In genomic region chr11:11313426-11313825, GRCh38 we compare ENCODE assay signal across 11 cellular contexts. TPM values are rescaled to one million over a fixed set of nuclear protein-coding genes. Genes with fewer than 3 reads are reported as not detected.
DNase-seq lines count a peak whose midpoint lies in the region; ATAC-seq lines count a peak whose summit lies in the region.
"Had no signal": no experiment of that assay in that cellular context is flagged by ENCODE, and none has a peak within 500 bp of the region (broad histone marks: within the 10 kb centered on the region; RNA-seq: fewer than 3 reads in every experiment).

No MANE protein-coding gene starts in this region.

- no peak overlapping the region for H2BK5ac ChIP-seq in mesenchymal stem cell (ENCODE audit: low read depth, low read length, poor library complexity, severe bottlenecking)

- H3K79me1 ChIP-seq in mesenchymal stem cell (replicated peaks; ENCODE audit: low read length, poor library complexity, severe bottlenecking): no peaks in the 10 kb centered on the region

- H3K23ac ChIP-seq in mesenchymal stem cell (ENCODE audit: low read length in 2 of 2): no peak overlapping the region

- H2BK12ac ChIP-seq in mesenchymal stem cell (ENCODE audit: low read length in 2 of 2): no peak overlapping the region

- 100% methylated on average over 1 of the region's 1 CpG for WGBS in mesenchymal stem cell

- no peak overlapping the region for H3K9ac ChIP-seq in mesenchymal stem cell (ENCODE audit: low read length)

- ATAC-seq in GM19397 (IDR thresholded peaks at IDR 0.05; ENCODE audit: unreplicated experiment): no peak

- no peak overlapping the region for H3K4ac ChIP-seq in mesenchymal stem cell (ENCODE audit: low read depth in 1 of 2, low read length in 2 of 2)

- no peaks in the 10 kb centered on the region for H3K4me1 ChIP-seq in mesenchymal stem cell (ENCODE audit: control insufficient read depth, insufficient read depth, low read depth, low read length)

- no peak overlapping the region for H2BK120ac ChIP-seq in mesenchymal stem cell (ENCODE audit: low read depth, low read length)

- no peak overlapping the region for H4K8ac ChIP-seq in mesenchymal stem cell (ENCODE audit: low read length)

- no peak overlapping the region for H3K18ac ChIP-seq in mesenchymal stem cell (ENCODE audit: low read depth in 1 of 2, low read length in 2 of 2)

- no peak overlapping the region for H2BK15ac ChIP-seq in mesenchymal stem cell (ENCODE audit: low read depth, poor library complexity, severe bottlenecking)

- no peak overlapping the region for H4K91ac ChIP-seq in mesenchymal stem cell (ENCODE audit: low read length)

- peaks cover 0 to 2% of the 10 kb centered on the region in 2 experiments for H3K27me3 ChIP-seq in mesenchymal stem cell (ENCODE audit: control insufficient read depth in 1 of 2, insufficient read depth in 1 of 2, low read length in 2 of 2)

- peak; percentile 69 for DNase-seq in Daoy (ENCODE audit: low read depth)
- DNase-seq in NCI-H69 (lab: John Stamatoyannopoulos, UW): peak; percentile 86
- DNase-seq in epithelial cell of prostate (ENCODE audit: low read depth, low spot score): peak; percentile 99
- DNase-seq in mesenchymal stem cell: peak; percentile 62
- no peak for DNase-seq in occipital lobe (lab: John Stamatoyannopoulos, UW)
- no peak for DNase-seq in NCI-H524 treated with DMSO at 0.1 percent for 48 hours (lab: John Stamatoyannopoulos, UW)
- no peak for DNase-seq in NCI-H345 (lab: John Stamatoyannopoulos, UW)
- DNase-seq: H9, NCI-H187 had no signal

- H3K14ac ChIP-seq in mesenchymal stem cell (ENCODE audit: low read length in 2 of 2): no peak overlapping the region

- H3K4me2 ChIP-seq in mesenchymal stem cell (ENCODE audit: low read length, poor library complexity, severe bottlenecking): no peak overlapping the region

- peak overlapping the region; percentile 80 for H3K27ac ChIP-seq in epithelial cell of prostate
- no peak overlapping the region for H3K27ac ChIP-seq in mesenchymal stem cell (ENCODE audit: low read length, poor library complexity, severe bottlenecking)
- H3K27ac ChIP-seq: cardiac muscle cell had no signal

- no peak overlapping the region for H3K4me3 ChIP-seq in mesenchymal stem cell (ENCODE audit: insufficient read depth in 1 of 2, low read depth in 1 of 2, low read length in 2 of 2)
- H3K4me3 ChIP-seq: cardiac muscle cell had no signal

- H3K36me3 ChIP-seq in mesenchymal stem cell (ENCODE audit: control insufficient read depth in 1 of 2, insufficient read depth in 2 of 2, low read depth in 1 of 2, low read length in 2 of 2): no peaks in the 10 kb centered on the region
- H3K36me3 ChIP-seq: cardiac muscle cell had no signal

- H2AK5ac ChIP-seq in mesenchymal stem cell (ENCODE audit: low read length, severe bottlenecking): no peak overlapping the region

- H2AFZ ChIP-seq in mesenchymal stem cell (ENCODE audit: low read depth, low read length): no peak overlapping the region

- no peaks in the 10 kb centered on the region for H3K9me3 ChIP-seq in mesenchymal stem cell (ENCODE audit: control insufficient read depth, low read length)

RNA-seq across cellular contexts. Expression of gene CSNK2A3, which starts 39.6 kb away (rescaled TPM):
- 1.3 and 2.4 TPM in 2 replicates for total RNA-seq in Daoy (2014; rRNA removed; shearing (Covaris generic))
- polyA plus RNA-seq in mesenchymal stem cell (2013, experiment 1 of 2): 1.0 TPM
- polyA plus RNA-seq in mesenchymal stem cell (2013, experiment 2 of 2): 1.2 TPM
- 5.5 TPM for total RNA-seq in occipital lobe

Comparison
In these comparisons a context has a peak if more than half of its experiments do, and no peak if none do; other contexts are left out.
1. DNase-seq: peak in Daoy (single experiment), NCI-H69 (single experiment), epithelial cell of prostate (single experiment) and mesenchymal stem cell (single experiment); none in occipital lobe (single experiment), NCI-H524 treated with DMSO at 0.1 percent for 48 hours (single experiment) and NCI-H345 (single experiment).